ENCODE assay signal across 10 cellular contexts in genomic region chr7:6409091-6409490, GRCh38.
"Had no signal": no experiment of that assay in that cellular context is flagged by ENCODE, and none has a peak within 500 bp of the region (broad histone marks: within the 10 kb centered on the region; RNA-seq: fewer than 3 reads in every experiment).

No MANE protein-coding gene starts in this region.

- H3K27me3 ChIP-seq: ascending aorta, tibial artery, uterus had no signal

- DNase-seq: activated CD4-positive, alpha-beta T cell treated with anti-CD3 and anti-CD28 coated beads, Interleukin-2, amount 50 U/mL, for 1 hour; activated CD8-positive, alpha-beta memory T cell treated with anti-CD3 and anti-CD28 coated beads for 24 hours; activated naive CD4-positive, alpha-beta T cell treated with anti-CD3 and anti-CD28 coated beads, Interleukin-2, amount 10 ng/mL, durations not matched to agents 7 days and 5 days; mammary epithelial cell; naive B cell; stimulated activated naive CD4-positive, alpha-beta T cell; tibial artery; uterus had no signal

- H3K4me1 ChIP-seq: ascending aorta, tibial artery, uterus had no signal

- H3K27me3 Mint-ChIP-seq: activated naive CD4-positive, alpha-beta T cell treated with anti-CD3 and anti-CD28 coated beads, Interleukin-2, amount 10 ng/mL, durations not matched to agents 7 days and 5 days; naive B cell had no signal

- H3K36me3 ChIP-seq: uterus had no signal

- H3K9me3 ChIP-seq: ascending aorta, tibial artery, uterus had no signal

- H3K9me3 Mint-ChIP-seq: activated naive CD4-positive, alpha-beta T cell treated with anti-CD3 and anti-CD28 coated beads, Interleukin-2, amount 10 ng/mL, durations not matched to agents 7 days and 5 days; T-helper 1 cell treated with Interleukin-12 subunit alpha and Interleukin-12 subunit beta and Interleukin-4 antibody, amounts not matched to agents 30 μg/mL and 1 μg/mL, for 36 hours had no signal

- H3K27ac Mint-ChIP-seq: activated naive CD4-positive, alpha-beta T cell treated with anti-CD3 and anti-CD28 coated beads, Interleukin-2, amount 10 ng/mL, durations not matched to agents 7 days and 5 days; T-helper 1 cell treated with Interleukin-12 subunit alpha and Interleukin-12 subunit beta and Interleukin-4 antibody, amounts not matched to agents 30 μg/mL and 1 μg/mL, for 36 hours had no signal

- H3K27ac ChIP-seq: ascending aorta, tibial artery, uterus had no signal

- H3K4me3 ChIP-seq: ascending aorta, tibial artery, uterus had no signal

- H3K4me1 Mint-ChIP-seq: activated naive CD4-positive, alpha-beta T cell treated with anti-CD3 and anti-CD28 coated beads, Interleukin-2, amount 10 ng/mL, durations not matched to agents 7 days and 5 days had no signal

- H3K4me3 Mint-ChIP-seq: activated naive CD4-positive, alpha-beta T cell treated with anti-CD3 and anti-CD28 coated beads, Interleukin-2, amount 10 ng/mL, durations not matched to agents 7 days and 5 days; naive B cell; T-helper 1 cell treated with Interleukin-12 subunit alpha and Interleukin-12 subunit beta and Interleukin-4 antibody, amounts not matched to agents 30 μg/mL and 1 μg/mL, for 36 hours had no signal
